1 cellular context compared by ENCODE assay signal in the genomic region with DNA sequence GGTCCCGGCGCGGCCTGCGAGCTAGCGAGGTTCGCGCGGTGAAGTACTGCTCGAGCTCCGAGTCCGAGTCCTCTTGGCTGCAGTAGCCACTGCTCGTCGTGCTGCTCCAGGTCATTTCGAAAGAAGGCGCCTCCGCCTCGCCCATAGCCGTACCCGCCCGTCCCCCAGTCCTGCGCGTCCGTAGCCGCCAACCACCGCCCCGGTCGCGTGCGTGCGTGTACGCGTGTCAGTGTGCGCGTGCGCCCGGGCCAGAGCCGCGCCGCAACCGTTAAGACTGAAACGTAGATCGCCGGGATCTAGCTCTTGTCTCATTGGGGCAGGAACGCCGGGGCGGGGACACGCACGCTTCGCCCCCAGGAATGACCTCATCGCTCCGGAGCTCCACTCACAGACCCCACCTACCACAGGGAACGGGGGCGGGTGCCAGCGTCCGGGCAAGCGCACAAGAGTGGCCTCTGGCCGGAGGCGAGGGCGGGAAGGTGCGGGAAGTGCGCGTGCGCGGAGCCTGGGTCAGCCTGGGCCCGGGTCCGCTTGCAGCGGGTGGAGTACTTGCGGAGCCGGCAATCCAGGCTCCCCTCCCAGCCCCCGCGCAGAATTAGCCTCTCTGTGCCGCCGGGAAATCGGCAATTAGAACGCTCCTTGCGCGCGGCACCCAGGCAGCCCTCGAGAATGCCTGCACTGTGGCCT.
TF ChIP-seq lines count a peak whose summit lies in the region.

No MANE protein-coding gene starts in this region.

TF ChIP-seq in liver, 16 proteins besides CTCF, POLR2A, EP300 and RAD21 (continued from another document):
- TF ChIP-seq SP1 (IDR thresholded peaks at IDR 0.05), result peak; percentile 75
